8 cellular contexts compared by ENCODE assay signal in the genomic region with DNA sequence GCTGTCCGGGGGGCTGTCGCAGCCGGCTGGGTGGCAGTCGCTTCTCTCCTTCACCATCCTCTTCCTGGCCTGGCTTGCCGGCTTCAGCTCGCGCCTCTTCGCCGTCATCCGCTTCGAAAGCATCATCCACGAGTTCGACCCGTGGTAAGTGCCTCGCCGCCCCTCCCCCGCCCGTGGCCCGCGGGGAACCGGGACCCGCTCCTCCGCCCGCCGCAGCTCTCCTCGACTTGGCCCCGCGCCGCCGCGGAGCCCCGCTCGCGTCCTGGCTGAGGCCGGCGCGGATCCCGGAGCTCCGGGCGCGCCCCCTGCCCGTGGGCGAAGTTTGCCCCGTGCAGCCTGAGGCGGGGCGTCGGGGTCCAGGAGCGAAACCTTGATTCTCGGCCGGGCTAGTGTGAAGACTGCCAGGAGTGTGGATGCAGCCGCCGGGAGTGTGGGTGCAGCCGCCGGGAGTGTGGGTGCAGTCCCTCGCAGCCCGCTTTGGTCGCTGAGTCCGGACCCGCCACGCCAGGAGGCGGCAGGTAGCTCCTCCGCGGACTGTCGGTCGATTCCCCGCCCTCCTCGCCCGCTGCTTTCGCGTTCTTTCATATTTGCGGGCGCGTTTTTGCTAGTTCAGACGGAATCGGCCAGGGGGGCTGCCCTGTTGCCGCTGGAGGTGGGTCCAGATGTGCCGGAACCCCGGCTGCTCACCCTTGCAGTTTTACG. TPM values are rescaled to one million over a fixed set of nuclear protein-coding genes. Genes with fewer than 3 reads are reported as not detected.
DNase-seq lines count a peak whose midpoint lies in the region; ATAC-seq and TF ChIP-seq lines count a peak whose summit lies in the region.

No MANE protein-coding gene starts in this region.

- H3K4me3 Mint-ChIP-seq in activated naive CD8-positive, alpha-beta T cell treated with anti-CD3 and anti-CD28 coated beads for 36 hours = peak overlapping the region; percentile 95

- H3K4me3 ChIP-seq in RWPE2 (ENCODE audit: severe bottlenecking) (peak overlapping the region; percentile 79), heart right ventricle (peak overlapping the region; percentile 78 to 97 (median 88)), psoas muscle (peak overlapping the region; percentile 88)

- TF ChIP-seq CTCF in RWPE2 (IDR thresholded peaks at IDR 0.05; ENCODE audit: poor library complexity, severe bottlenecking) (no peak), heart right ventricle (IDR thresholded peaks at IDR 0.05) (peak in 5 of 9 donors; percentile 19 to 45 (median 39)), psoas muscle (IDR thresholded peaks at IDR 0.05) (peak; percentile 14)

- H3K27me3 ChIP-seq in RWPE2 (ENCODE audit: insufficient read depth, poor library complexity, severe bottlenecking) (no peaks in the 10 kb centered on the region), heart right ventricle (no peaks in the 10 kb centered on the region), psoas muscle (ENCODE audit: insufficient read depth in 3 of 3, low read length in 2 of 3) (no peaks in the 10 kb centered on the region)

- 1% methylated on average over 67 to 79 of the region's 79 CpGs for WGBS in heart right ventricle, 2 donors
- 0% methylated on average over 42 to 79 of the region's 79 CpGs for WGBS in psoas muscle, 3 donors

- H3K36me3 Mint-ChIP-seq in activated naive CD8-positive, alpha-beta T cell treated with anti-CD3 and anti-CD28 coated beads for 36 hours = peaks cover 33% of the 10 kb centered on the region

- peaks cover 28% of the 10 kb centered on the region for H3K4me1 Mint-ChIP-seq in activated naive CD8-positive, alpha-beta T cell treated with anti-CD3 and anti-CD28 coated beads for 36 hours

- intact Hi-C loops in heart right ventricle (cut with DNase I) = loop anchor here in 1 of 10 donors (10.0 kb wide), 1 partner anchor 431 kb away; no protein-coding TSS in a partner anchor
- intact Hi-C loops in psoas muscle (cut with DNase I) = loop anchor here (5.0 to 10.0 kb wide), 3 partner anchors 44 to 769 kb away; no protein-coding TSS in a partner anchor

- H3K27ac ChIP-seq in RWPE2 (ENCODE audit: poor library complexity, severe bottlenecking) = peak overlapping the region; percentile 78
- peak overlapping the region; percentile 92 to 97 (median 96) for H3K27ac ChIP-seq in heart right ventricle
- peak overlapping the region; percentile 99 for H3K27ac ChIP-seq in psoas muscle

- H3K27me3 Mint-ChIP-seq in activated naive CD8-positive, alpha-beta T cell treated with anti-CD3 and anti-CD28 coated beads for 36 hours = no peaks in the 10 kb centered on the region

- ATAC-seq in HG02973 (IDR thresholded peaks at IDR 0.05; ENCODE audit: unreplicated experiment) (peak; percentile 8), RWPE2 (ENCODE audit: low read depth) (peak; percentile 6; the same call in 2 of the 3 replicates), heart right ventricle (peak in 1 of 8 donors; percentile 2), psoas muscle (no peak)

- H3K4me1 ChIP-seq in RWPE2 (ENCODE audit: insufficient read depth, poor library complexity, severe bottlenecking) (peaks cover 20% of the 10 kb centered on the region), heart right ventricle (peaks cover 0 to 54% (median 43%) of the 10 kb centered on the region in 9 donors), psoas muscle (peaks cover 29% of the 10 kb centered on the region)

- H3K9me3 Mint-ChIP-seq in activated naive CD8-positive, alpha-beta T cell treated with anti-CD3 and anti-CD28 coated beads for 36 hours = no peaks in the 10 kb centered on the region

- peak overlapping the region; percentile 93 for H3K27ac Mint-ChIP-seq in activated naive CD8-positive, alpha-beta T cell treated with anti-CD3 and anti-CD28 coated beads for 36 hours

- H3K36me3 ChIP-seq in RWPE2 (ENCODE audit: low read depth) (peaks cover 11% of the 10 kb centered on the region), heart right ventricle (no peaks in the 10 kb centered on the region), psoas muscle (ENCODE audit: insufficient read depth in 1 of 2, low read depth in 1 of 2) (no peaks in the 10 kb centered on the region)

- DNase-seq in NCI-H1417 (lab: John Stamatoyannopoulos, UW) (peak; percentile 16 to 72 (median 66)), NCI-H1417 treated with DMSO at 0.1 percent for 48 hours (lab: John Stamatoyannopoulos, UW) (no peak), RWPE2 (ENCODE audit: low spot score) (peak; percentile 63), heart right ventricle (peak; percentile 54 to 66), psoas muscle (peak; percentile 64 to 81), GM19240 (ENCODE audit: insufficient read length, low spot score) (no peak)
- DNase-seq in activated naive CD8-positive, alpha-beta T cell treated with anti-CD3 and anti-CD28 coated beads for 36 hours = peak; percentile 64

- H3K9me3 ChIP-seq in RWPE2 (ENCODE audit: severe bottlenecking) = no peaks in the 10 kb centered on the region
- no peaks in the 10 kb centered on the region for H3K9me3 ChIP-seq in heart right ventricle
- no peaks in the 10 kb centered on the region for H3K9me3 ChIP-seq in psoas muscle

RNA-seq across cellular contexts. Expression of a gene that starts 0.6 kb away (rescaled TPM):
- 100 to 1,000 TPM; 113 to 115 TPM for total RNA-seq in activated naive CD8-positive, alpha-beta T cell treated with anti-CD3 and anti-CD28 coated beads for 36 hours
- total RNA-seq in heart right ventricle = 100 to 1,000 TPM in 5 of 10 donors, 10 to 100 TPM in 5; 90.8 to 113 (median 97.8) TPM
- 10 to 100 TPM; 37.7 to 46.2 TPM for polyA plus RNA-seq in heart right ventricle
- 10 to 100 TPM; 56.6 to 95.5 (median 60.6) TPM for total RNA-seq in psoas muscle
- polyA plus RNA-seq in psoas muscle = 10 to 100 TPM; 33.8 to 61.3 (median 36.4) TPM

Comparison
In these comparisons a context has a peak if more than half of its experiments do, and no peak if none do; other contexts are left out.
1. DNase-seq: peak in NCI-H1417 (3 of 3), RWPE2 (single experiment), activated naive CD8-positive, alpha-beta T cell treated with anti-CD3 and anti-CD28 coated beads for 36 hours (single experiment), heart right ventricle (2 of 2) and psoas muscle (2 of 2); none in NCI-H1417 treated with DMSO at 0.1 percent for 48 hours (single experiment) and GM19240 (single experiment).
2. ATAC-seq: peak in HG02973 (single experiment) and RWPE2 (single experiment); none in psoas muscle (0 of 4).
3. Peak in every context shown above with its lines, with median percentiles within 50 percentile points of each other: H3K27ac ChIP-seq and H3K4me3 ChIP-seq.